In the genomic region with DNA sequence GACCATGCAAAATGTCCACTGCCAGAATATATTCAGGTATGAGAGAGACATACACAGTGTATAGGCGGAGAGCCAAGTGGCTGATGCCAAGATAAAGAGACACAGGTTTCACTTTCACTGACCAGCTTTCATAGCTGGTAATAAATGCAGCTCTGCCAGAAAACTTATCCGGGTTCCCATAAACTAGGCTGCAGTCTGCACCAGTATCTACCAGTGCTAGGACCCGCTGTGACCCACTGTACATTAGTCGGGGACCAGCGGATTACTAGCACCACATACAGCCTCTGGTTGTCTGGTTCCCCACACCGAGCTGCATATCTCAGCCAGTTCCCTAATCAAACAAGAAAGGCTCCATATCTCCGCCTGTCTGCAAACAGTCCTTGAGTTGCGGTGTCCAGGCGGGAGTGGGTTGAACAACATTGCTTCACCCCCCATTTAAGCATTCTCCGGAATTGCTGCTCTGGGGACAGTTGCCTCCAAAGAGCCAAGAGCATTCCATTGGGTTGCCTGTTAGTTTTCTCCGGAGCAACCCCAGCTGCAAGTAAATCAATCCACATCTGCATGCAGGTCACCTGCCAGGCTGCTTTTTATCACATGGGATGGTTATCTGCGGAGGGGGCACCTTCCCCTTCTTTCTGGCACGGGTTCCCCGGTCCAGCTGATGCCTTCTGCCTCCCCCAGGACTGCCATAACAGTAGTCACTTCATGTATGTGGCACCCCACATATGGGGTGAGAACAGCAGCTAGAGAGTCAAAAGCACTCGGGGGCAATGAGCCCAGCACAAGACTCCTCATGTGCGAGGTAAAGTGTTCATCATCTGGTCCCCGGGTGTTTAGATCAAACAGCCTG, we compare ENCODE assay signal across 1 cellular context.
TF ChIP-seq lines count a peak whose summit lies in the region.

No MANE protein-coding gene starts in this region.

TF ChIP-seq in HepG2, 621 proteins besides CTCF, POLR2A, EP300 and RAD21 (continued from another document and continues in another):
- TF ChIP-seq, protein P1, sequence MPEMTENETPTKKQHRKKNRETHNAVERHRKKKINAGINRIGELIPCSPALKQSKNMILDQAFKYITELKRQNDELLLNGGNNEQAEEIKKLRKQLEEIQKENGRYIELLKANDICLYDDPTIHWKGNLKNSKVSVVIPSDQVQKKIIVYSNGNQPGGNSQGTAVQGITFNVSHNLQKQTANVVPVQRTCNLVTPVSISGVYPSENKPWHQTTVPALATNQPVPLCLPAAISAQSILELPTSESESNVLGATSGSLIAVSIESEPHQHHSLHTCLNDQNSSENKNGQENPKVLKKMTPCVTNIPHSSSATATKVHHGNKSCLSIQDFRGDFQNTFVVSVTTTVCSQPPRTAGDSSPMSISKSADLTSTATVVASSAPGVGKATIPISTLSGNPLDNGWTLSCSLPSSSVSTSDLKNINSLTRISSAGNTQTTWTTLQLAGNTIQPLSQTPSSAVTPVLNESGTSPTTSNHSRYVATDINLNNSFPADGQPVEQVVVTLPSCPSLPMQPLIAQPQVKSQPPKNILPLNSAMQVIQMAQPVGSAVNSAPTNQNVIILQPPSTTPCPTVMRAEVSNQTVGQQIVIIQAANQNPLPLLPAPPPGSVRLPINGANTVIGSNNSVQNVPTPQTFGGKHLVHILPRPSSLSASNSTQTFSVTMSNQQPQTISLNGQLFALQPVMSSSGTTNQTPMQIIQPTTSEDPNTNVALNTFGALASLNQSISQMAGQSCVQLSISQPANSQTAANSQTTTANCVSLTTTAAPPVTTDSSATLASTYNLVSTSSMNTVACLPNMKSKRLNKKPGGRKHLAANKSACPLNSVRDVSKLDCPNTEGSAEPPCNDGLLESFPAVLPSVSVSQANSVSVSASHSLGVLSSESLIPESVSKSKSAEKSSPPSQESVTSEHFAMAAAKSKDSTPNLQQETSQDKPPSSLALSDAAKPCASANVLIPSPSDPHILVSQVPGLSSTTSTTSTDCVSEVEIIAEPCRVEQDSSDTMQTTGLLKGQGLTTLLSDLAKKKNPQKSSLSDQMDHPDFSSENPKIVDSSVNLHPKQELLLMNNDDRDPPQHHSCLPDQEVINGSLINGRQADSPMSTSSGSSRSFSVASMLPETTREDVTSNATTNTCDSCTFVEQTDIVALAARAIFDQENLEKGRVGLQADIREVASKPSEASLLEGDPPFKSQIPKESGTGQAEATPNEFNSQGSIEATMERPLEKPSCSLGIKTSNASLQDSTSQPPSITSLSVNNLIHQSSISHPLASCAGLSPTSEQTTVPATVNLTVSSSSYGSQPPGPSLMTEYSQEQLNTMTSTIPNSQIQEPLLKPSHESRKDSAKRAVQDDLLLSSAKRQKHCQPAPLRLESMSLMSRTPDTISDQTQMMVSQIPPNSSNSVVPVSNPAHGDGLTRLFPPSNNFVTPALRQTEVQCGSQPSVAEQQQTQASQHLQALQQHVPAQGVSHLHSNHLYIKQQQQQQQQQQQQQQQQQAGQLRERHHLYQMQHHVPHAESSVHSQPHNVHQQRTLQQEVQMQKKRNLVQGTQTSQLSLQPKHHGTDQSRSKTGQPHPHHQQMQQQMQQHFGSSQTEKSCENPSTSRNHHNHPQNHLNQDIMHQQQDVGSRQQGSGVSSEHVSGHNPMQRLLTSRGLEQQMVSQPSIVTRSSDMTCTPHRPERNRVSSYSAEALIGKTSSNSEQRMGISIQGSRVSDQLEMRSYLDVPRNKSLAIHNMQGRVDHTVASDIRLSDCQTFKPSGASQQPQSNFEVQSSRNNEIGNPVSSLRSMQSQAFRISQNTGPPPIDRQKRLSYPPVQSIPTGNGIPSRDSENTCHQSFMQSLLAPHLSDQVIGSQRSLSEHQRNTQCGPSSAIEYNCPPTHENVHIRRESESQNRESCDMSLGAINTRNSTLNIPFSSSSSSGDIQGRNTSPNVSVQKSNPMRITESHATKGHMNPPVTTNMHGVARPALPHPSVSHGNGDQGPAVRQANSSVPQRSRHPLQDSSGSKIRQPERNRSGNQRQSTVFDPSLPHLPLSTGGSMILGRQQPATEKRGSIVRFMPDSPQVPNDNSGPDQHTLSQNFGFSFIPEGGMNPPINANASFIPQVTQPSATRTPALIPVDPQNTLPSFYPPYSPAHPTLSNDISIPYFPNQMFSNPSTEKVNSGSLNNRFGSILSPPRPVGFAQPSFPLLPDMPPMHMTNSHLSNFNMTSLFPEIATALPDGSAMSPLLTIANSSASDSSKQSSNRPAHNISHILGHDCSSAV (CRISPR knock-in tag; IDR thresholded peaks at IDR 0.05; ENCODE audit: borderline replicate concordance) = no peak
- peak; percentile 76 for TF ChIP-seq HMG20B (CRISPR knock-in tag; conservative IDR thresholded peaks at IDR 0.05)
- peak; percentile 27; the same call in 1 of the 2 replicates for TF ChIP-seq ATF7-NPFF (CRISPR knock-in tag; IDR thresholded peaks at IDR 0.05; ENCODE audit: low read depth)
- TF ChIP-seq HMGA1 (CRISPR knock-in tag; conservative IDR thresholded peaks at IDR 0.05) = no peak
- no peak for TF ChIP-seq GABPA (IDR thresholded peaks at IDR 0.05; ENCODE audit: low read depth, low read length)
- 0 out of 2 replicates have a peak, but pooled peaks have one; percentile 21 for TF ChIP-seq GABPA (CRISPR knock-in tag; IDR thresholded peaks at IDR 0.05; ENCODE audit: low read depth)
- no peak for TF ChIP-seq HNRNPL (IDR thresholded peaks at IDR 0.05; ENCODE audit: low read depth, low read length)
- no peak for TF ChIP-seq ZNF367 (CRISPR knock-in tag; IDR thresholded peaks at IDR 0.05; ENCODE audit: borderline replicate concordance)
- no peak for TF ChIP-seq KLF9 (CRISPR knock-in tag; IDR thresholded peaks at IDR 0.05; ENCODE audit: low read depth)
- TF ChIP-seq FOXA1 (IDR thresholded peaks at IDR 0.05) = no peak
- TF ChIP-seq FOXA1 (CRISPR knock-in tag; IDR thresholded peaks at IDR 0.05) = peak; percentile 96
- TF ChIP-seq HOXA5 (CRISPR knock-in tag; IDR thresholded peaks at IDR 0.05) = no peak
- TF ChIP-seq ATRX (CRISPR knock-in tag; IDR thresholded peaks at IDR 0.05; ENCODE audit: borderline replicate concordance) = no peak
- TF ChIP-seq, protein P2, sequence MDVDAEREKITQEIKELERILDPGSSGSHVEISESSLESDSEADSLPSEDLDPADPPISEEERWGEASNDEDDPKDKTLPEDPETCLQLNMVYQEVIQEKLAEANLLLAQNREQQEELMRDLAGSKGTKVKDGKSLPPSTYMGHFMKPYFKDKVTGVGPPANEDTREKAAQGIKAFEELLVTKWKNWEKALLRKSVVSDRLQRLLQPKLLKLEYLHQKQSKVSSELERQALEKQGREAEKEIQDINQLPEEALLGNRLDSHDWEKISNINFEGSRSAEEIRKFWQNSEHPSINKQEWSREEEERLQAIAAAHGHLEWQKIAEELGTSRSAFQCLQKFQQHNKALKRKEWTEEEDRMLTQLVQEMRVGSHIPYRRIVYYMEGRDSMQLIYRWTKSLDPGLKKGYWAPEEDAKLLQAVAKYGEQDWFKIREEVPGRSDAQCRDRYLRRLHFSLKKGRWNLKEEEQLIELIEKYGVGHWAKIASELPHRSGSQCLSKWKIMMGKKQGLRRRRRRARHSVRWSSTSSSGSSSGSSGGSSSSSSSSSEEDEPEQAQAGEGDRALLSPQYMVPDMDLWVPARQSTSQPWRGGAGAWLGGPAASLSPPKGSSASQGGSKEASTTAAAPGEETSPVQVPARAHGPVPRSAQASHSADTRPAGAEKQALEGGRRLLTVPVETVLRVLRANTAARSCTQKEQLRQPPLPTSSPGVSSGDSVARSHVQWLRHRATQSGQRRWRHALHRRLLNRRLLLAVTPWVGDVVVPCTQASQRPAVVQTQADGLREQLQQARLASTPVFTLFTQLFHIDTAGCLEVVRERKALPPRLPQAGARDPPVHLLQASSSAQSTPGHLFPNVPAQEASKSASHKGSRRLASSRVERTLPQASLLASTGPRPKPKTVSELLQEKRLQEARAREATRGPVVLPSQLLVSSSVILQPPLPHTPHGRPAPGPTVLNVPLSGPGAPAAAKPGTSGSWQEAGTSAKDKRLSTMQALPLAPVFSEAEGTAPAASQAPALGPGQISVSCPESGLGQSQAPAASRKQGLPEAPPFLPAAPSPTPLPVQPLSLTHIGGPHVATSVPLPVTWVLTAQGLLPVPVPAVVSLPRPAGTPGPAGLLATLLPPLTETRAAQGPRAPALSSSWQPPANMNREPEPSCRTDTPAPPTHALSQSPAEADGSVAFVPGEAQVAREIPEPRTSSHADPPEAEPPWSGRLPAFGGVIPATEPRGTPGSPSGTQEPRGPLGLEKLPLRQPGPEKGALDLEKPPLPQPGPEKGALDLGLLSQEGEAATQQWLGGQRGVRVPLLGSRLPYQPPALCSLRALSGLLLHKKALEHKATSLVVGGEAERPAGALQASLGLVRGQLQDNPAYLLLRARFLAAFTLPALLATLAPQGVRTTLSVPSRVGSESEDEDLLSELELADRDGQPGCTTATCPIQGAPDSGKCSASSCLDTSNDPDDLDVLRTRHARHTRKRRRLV (CRISPR knock-in tag; IDR thresholded peaks at IDR 0.05) = no peak
- TF ChIP-seq ZNF383 (CRISPR knock-in tag; IDR thresholded peaks at IDR 0.05; ENCODE audit: borderline replicate concordance) = peak; percentile 93
- no peak for TF ChIP-seq MYC (CRISPR knock-in tag; IDR thresholded peaks at IDR 0.05; ENCODE audit: borderline replicate concordance)
- no peak for TF ChIP-seq KLF16 (CRISPR knock-in tag; IDR thresholded peaks at IDR 0.05)
- 0 out of 2 replicates have a peak, but pooled peaks have one; percentile 69 for TF ChIP-seq CHD4 (IDR thresholded peaks at IDR 0.05; ENCODE audit: borderline replicate concordance, low read length)
- TF ChIP-seq HIVEP1 (CRISPR knock-in tag; IDR thresholded peaks at IDR 0.05) = no peak
- TF ChIP-seq ZNF468 (CRISPR knock-in tag; IDR thresholded peaks at IDR 0.05) = no peak
- peak; percentile 68; the same call in 1 of the 2 replicates for TF ChIP-seq ZNF761 (CRISPR knock-in tag; conservative IDR thresholded peaks at IDR 0.05)
- TF ChIP-seq AHR (CRISPR knock-in tag; IDR thresholded peaks at IDR 0.05) = no peak
- no peak for TF ChIP-seq DR1 (CRISPR knock-in tag; IDR thresholded peaks at IDR 0.05)
- TF ChIP-seq ZNF678 (CRISPR knock-in tag; IDR thresholded peaks at IDR 0.05) = no peak
- TF ChIP-seq MBD4 (IDR thresholded peaks at IDR 0.05; ENCODE audit: borderline replicate concordance, low read length) = no peak
- TF ChIP-seq EZH2 (conservative IDR thresholded peaks at IDR 0.05; ENCODE audit: low read depth, low read length) = no peak
- TF ChIP-seq, protein P3, sequence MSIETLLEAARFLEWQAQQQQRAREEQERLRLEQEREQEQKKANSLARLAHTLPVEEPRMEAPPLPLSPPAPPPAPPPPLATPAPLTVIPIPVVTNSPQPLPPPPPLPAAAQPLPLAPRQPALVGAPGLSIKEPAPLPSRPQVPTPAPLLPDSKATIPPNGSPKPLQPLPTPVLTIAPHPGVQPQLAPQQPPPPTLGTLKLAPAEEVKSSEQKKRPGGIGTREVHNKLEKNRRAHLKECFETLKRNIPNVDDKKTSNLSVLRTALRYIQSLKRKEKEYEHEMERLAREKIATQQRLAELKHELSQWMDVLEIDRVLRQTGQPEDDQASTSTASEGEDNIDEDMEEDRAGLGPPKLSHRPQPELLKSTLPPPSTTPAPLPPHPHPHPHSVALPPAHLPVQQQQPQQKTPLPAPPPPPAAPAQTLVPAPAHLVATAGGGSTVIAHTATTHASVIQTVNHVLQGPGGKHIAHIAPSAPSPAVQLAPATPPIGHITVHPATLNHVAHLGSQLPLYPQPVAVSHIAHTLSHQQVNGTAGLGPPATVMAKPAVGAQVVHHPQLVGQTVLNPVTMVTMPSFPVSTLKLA (IDR thresholded peaks at IDR 0.05) = no peak
- no peak for TF ChIP-seq ARHGAP35 (CRISPR knock-in tag; IDR thresholded peaks at IDR 0.05; ENCODE audit: borderline replicate concordance)
- TF ChIP-seq HOXA9 (CRISPR knock-in tag; IDR thresholded peaks at IDR 0.05; ENCODE audit: borderline replicate concordance) = no peak
- TF ChIP-seq, protein P4, sequence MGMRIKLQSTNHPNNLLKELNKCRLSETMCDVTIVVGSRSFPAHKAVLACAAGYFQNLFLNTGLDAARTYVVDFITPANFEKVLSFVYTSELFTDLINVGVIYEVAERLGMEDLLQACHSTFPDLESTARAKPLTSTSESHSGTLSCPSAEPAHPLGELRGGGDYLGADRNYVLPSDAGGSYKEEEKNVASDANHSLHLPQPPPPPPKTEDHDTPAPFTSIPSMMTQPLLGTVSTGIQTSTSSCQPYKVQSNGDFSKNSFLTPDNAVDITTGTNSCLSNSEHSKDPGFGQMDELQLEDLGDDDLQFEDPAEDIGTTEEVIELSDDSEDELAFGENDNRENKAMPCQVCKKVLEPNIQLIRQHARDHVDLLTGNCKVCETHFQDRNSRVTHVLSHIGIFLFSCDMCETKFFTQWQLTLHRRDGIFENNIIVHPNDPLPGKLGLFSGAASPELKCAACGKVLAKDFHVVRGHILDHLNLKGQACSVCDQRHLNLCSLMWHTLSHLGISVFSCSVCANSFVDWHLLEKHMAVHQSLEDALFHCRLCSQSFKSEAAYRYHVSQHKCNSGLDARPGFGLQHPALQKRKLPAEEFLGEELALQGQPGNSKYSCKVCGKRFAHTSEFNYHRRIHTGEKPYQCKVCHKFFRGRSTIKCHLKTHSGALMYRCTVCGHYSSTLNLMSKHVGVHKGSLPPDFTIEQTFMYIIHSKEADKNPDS (CRISPR knock-in tag; IDR thresholded peaks at IDR 0.05) = no peak
- TF ChIP-seq AGO1 (IDR thresholded peaks at IDR 0.05; ENCODE audit: low read depth, low read length, poor library complexity, severe bottlenecking) = no peak
- TF ChIP-seq SETDB1 (CRISPR knock-in tag; IDR thresholded peaks at IDR 0.05; ENCODE audit: borderline replicate concordance) = no peak
- TF ChIP-seq STAT5B (CRISPR knock-in tag; IDR thresholded peaks at IDR 0.05) = no peak
- TF ChIP-seq KDM6A (CRISPR knock-in tag; IDR thresholded peaks at IDR 0.05; ENCODE audit: low read depth) = peak; percentile 47; the same call in 1 of the 2 replicates
- TF ChIP-seq PHF21A (CRISPR knock-in tag; IDR thresholded peaks at IDR 0.05) = peak; percentile 80
- TF ChIP-seq JUN (CRISPR knock-in tag; IDR thresholded peaks at IDR 0.05) = 0 out of 2 replicates have a peak, but pooled peaks have one; percentile 26
- TF ChIP-seq, protein P5, sequence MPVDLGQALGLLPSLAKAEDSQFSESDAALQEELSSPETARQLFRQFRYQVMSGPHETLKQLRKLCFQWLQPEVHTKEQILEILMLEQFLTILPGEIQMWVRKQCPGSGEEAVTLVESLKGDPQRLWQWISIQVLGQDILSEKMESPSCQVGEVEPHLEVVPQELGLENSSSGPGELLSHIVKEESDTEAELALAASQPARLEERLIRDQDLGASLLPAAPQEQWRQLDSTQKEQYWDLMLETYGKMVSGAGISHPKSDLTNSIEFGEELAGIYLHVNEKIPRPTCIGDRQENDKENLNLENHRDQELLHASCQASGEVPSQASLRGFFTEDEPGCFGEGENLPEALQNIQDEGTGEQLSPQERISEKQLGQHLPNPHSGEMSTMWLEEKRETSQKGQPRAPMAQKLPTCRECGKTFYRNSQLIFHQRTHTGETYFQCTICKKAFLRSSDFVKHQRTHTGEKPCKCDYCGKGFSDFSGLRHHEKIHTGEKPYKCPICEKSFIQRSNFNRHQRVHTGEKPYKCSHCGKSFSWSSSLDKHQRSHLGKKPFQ (CRISPR knock-in tag; IDR thresholded peaks at IDR 0.05; ENCODE audit: insufficient replicate concordance) = no peak
- TF ChIP-seq ZNF430 (CRISPR knock-in tag; IDR thresholded peaks at IDR 0.05) = peak; percentile 37; the same call in 1 of the 2 replicates
- TF ChIP-seq ZBTB38 (CRISPR knock-in tag; IDR thresholded peaks at IDR 0.05) = no peak
- TF ChIP-seq ISL2 (CRISPR knock-in tag; IDR thresholded peaks at IDR 0.05) = peak; percentile 80
- TF ChIP-seq, protein P6, sequence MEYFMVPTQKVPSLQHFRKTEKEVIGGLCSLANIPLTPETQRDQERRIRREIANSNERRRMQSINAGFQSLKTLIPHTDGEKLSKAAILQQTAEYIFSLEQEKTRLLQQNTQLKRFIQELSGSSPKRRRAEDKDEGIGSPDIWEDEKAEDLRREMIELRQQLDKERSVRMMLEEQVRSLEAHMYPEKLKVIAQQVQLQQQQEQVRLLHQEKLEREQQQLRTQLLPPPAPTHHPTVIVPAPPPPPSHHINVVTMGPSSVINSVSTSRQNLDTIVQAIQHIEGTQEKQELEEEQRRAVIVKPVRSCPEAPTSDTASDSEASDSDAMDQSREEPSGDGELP (IDR thresholded peaks at IDR 0.05; ENCODE audit: borderline replicate concordance, low read depth) = peak; percentile 34; the same call in 1 of the 2 replicates
